30 cellular contexts compared by ENCODE assay signal in the genomic region with DNA sequence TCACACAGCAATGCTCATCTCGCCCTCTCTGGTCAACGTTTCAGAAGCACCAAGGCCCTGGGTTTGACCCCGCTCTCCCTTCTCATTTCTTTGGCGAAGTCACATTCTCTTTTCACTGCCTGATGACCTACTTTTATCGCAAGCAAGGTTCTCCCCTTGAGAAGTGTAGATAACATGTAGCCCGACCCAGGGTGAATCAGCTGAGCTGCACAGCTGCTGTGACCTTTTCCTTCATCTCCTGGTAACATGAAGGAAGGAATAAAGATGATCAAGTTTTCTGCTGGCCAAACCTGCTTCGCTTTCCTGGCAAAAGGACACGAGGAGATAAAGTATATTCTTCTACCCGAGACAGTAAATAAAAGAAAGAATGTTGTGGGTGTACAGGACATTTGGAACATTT.
DNase-seq lines count a peak whose midpoint lies in the region; ATAC-seq, FAIRE-seq and TF ChIP-seq lines count a peak whose summit lies in the region.
"Had no signal": no experiment of that assay in that cellular context is flagged by ENCODE, and none has a peak within 500 bp of the region (broad histone marks: within the 10 kb centered on the region; RNA-seq: fewer than 3 reads in every experiment).

No MANE protein-coding gene starts in this region.

- H3K4me1 ChIP-seq in right atrium auricular region (peaks cover 0 to 19% of the 10 kb centered on the region in 2 donors), prostate gland (replicated peaks) (no peaks in the 10 kb centered on the region)

- CTCF ChIA-PET in AG04450 (lab: Charles Lee) = no interaction called here

- DNase-seq in AG04450 (ENCODE audit: low read depth, low spot score) (no peak), chondrocyte (ENCODE audit: low spot score) (no peak), right atrium auricular region (ENCODE audit: low spot score) (no peak), prostate gland (ENCODE audit: low spot score) (peak; percentile 5), GM12891 (ENCODE audit: insufficient read length, low spot score) (no peak), dermis blood vessel endothelial cell (no peak), NCI-H82 (lab: John Stamatoyannopoulos, UW) (no peak)
- DNase-seq: activated CD4-positive, alpha-beta T cell treated with anti-CD3 and anti-CD28 coated beads, Interleukin-2, amount 50 U/mL, for 4 hours; activated CD4-positive, CD25-positive, alpha-beta regulatory T cell; activated naive CD4-positive, alpha-beta T cell; activated T-cell treated with anti-CD3 and anti-CD28 coated beads, Interleukin-2, amount 50 U/mL, for 72 hours; AML-193; amygdala; endodermal cell; foreskin melanocyte; GDM1; hippocampal formation; mucosa of descending colon; NCI-H2029; NCI-H526; posterior cingulate gyrus; stimulated activated naive CD8-positive, alpha-beta T cell treated with anti-CD3 and anti-CD28 coated beads, Interleukin-15, Interleukin-2, amounts not matched to agents 100 U/mL and 50 U/mL, for 24 hours had no signal

- H3K36me3 ChIP-seq in right atrium auricular region (no peaks in the 10 kb centered on the region), prostate gland (no peaks in the 10 kb centered on the region)
- H3K36me3 ChIP-seq: cardiac muscle cell, thoracic aorta had no signal

- WGBS in prostate gland = 58% methylated on average over 9 of the region's 9 CpGs

- no peak for ATAC-seq in SK-N-SH treated with all-trans-retinoic acid at 6 μM for 48 hours
- ATAC-seq: activated T-cell treated with anti-CD3 and anti-CD28 coated beads, Interleukin-2, amount 50 U/mL, for 72 hours; esophagus mucosa; mucosa of descending colon; Panc1; stimulated activated naive CD8-positive, alpha-beta T cell treated with anti-CD3 and anti-CD28 coated beads, Interleukin-15, Interleukin-2, amounts not matched to agents 100 U/mL and 50 U/mL, for 24 hours had no signal

- H3K27me3 ChIP-seq in AG04450 (ENCODE audit: control insufficient read depth, insufficient read depth, low read length) (no peaks in the 10 kb centered on the region), right atrium auricular region (no peaks in the 10 kb centered on the region), prostate gland (replicated peaks; ENCODE audit: insufficient read depth) (no peaks in the 10 kb centered on the region)
- H3K27me3 ChIP-seq: cardiac muscle cell had no signal

- TF ChIP-seq CTCF in AG04450 (IDR thresholded peaks at IDR 0.05; ENCODE audit: low read depth, low read length) (no peak), chondrocyte (IDR thresholded peaks at IDR 0.05) (no peak), right atrium auricular region (IDR thresholded peaks at IDR 0.05) (no peak), prostate gland (IDR thresholded peaks at IDR 0.05) (no peak)

- no peak overlapping the region for H3K4me3 Mint-ChIP-seq in chondrocyte (ENCODE audit: unreplicated experiment)
- H3K4me3 Mint-ChIP-seq: activated T-cell treated with anti-CD3 and anti-CD28 coated beads, Interleukin-2, amount 50 U/mL, for 72 hours; endodermal cell; neural crest cell had no signal

- no peaks in the 10 kb centered on the region for H3K9me3 ChIP-seq in AG04450 (ENCODE audit: control insufficient read depth, insufficient read depth, low read length)
- H3K9me3 ChIP-seq in right atrium auricular region = no peaks in the 10 kb centered on the region
- no peaks in the 10 kb centered on the region for H3K9me3 ChIP-seq in prostate gland
- H3K9me3 ChIP-seq: mucosa of descending colon, thoracic aorta had no signal

- peak overlapping the region; percentile 21 for H3K27ac ChIP-seq in AG04450 (ENCODE audit: low read depth, low read length)
- H3K27ac ChIP-seq in right atrium auricular region = peak overlapping the region; percentile 16 to 64
- no peak overlapping the region for H3K27ac ChIP-seq in prostate gland
- H3K27ac ChIP-seq: cardiac muscle cell, thoracic aorta had no signal

- peaks cover 8% of the 10 kb centered on the region for H3K9me3 Mint-ChIP-seq in chondrocyte (ENCODE audit: low read depth)

- no peaks in the 10 kb centered on the region for H3K36me3 Mint-ChIP-seq in chondrocyte (ENCODE audit: low read depth)

- no peak for FAIRE-seq in GM12891 (lab: Jason Lieb, UNC)
- FAIRE-seq: A204.1, H54 had no signal

- peaks cover 36% of the 10 kb centered on the region for H3K4me1 Mint-ChIP-seq in chondrocyte (ENCODE audit: low read depth)
- H3K4me1 Mint-ChIP-seq: neural crest cell had no signal

- TF ChIP-seq POLR2A in prostate gland (IDR thresholded peaks at IDR 0.05) = no peak
- TF ChIP-seq POLR2A in GM12891 (IDR thresholded peaks at IDR 0.05; ENCODE audit: low read depth, low read length) = no peak

- intact Hi-C loops in prostate gland (cut with DNase I) = loop anchor here (10.0 kb wide), 1 partner anchor 63 kb away; no protein-coding TSS in a partner anchor

- peak overlapping the region; percentile 61 for H3K27ac Mint-ChIP-seq in chondrocyte (ENCODE audit: unreplicated experiment)
- H3K27ac Mint-ChIP-seq: activated T-cell treated with anti-CD3 and anti-CD28 coated beads, Interleukin-2, amount 50 U/mL, for 72 hours; endodermal cell had no signal

- POLR2A ChIA-PET in AG04450 (lab: Yijun Ruan, JAX) = no interaction called here

- H3K4me3 ChIP-seq in AG04450 (ENCODE audit: low read depth, low read length) = no peak overlapping the region
- no peak overlapping the region for H3K4me3 ChIP-seq in right atrium auricular region
- no peak overlapping the region for H3K4me3 ChIP-seq in prostate gland
- H3K4me3 ChIP-seq: cardiac muscle cell, mucosa of descending colon, thoracic aorta had no signal

- H3K27me3 Mint-ChIP-seq in chondrocyte (ENCODE audit: low read depth) = no peaks in the 10 kb centered on the region

TF ChIP-seq in GM12891, 5 proteins besides CTCF, POLR2A, EP300 and RAD21:
- TF ChIP-seq SPI1 (IDR thresholded peaks at IDR 0.05; ENCODE audit: low read depth, low read length) = no peak
- TF ChIP-seq POU2F2 (IDR thresholded peaks at IDR 0.05; ENCODE audit: low read depth, low read length) = no peak
- no peak for TF ChIP-seq PAX5 (IDR thresholded peaks at IDR 0.05; ENCODE audit: insufficient read depth, low read length, severe bottlenecking)
- no peak for TF ChIP-seq TAF1 (IDR thresholded peaks at IDR 0.05; ENCODE audit: low read depth, low read length)

TF ChIP-seq in SK-N-SH treated with all-trans-retinoic acid at 6 μM for 48 hours, 23 proteins besides CTCF, POLR2A, EP300 and RAD21 (continues in another document):
- TF ChIP-seq TSHZ2 (CRISPR knock-in tag; IDR thresholded peaks at IDR 0.05) = no peak
- TF ChIP-seq OSR1 (CRISPR knock-in tag; IDR thresholded peaks at IDR 0.05) = no peak
- TF ChIP-seq ESRRG (CRISPR knock-in tag; IDR thresholded peaks at IDR 0.05) = no peak
- TF ChIP-seq SNAI2 (CRISPR knock-in tag; IDR thresholded peaks at IDR 0.05) = no peak
- no peak for TF ChIP-seq ZNF565 (CRISPR knock-in tag; conservative IDR thresholded peaks at IDR 0.05; ENCODE audit: low read depth)
- TF ChIP-seq, protein P1, sequence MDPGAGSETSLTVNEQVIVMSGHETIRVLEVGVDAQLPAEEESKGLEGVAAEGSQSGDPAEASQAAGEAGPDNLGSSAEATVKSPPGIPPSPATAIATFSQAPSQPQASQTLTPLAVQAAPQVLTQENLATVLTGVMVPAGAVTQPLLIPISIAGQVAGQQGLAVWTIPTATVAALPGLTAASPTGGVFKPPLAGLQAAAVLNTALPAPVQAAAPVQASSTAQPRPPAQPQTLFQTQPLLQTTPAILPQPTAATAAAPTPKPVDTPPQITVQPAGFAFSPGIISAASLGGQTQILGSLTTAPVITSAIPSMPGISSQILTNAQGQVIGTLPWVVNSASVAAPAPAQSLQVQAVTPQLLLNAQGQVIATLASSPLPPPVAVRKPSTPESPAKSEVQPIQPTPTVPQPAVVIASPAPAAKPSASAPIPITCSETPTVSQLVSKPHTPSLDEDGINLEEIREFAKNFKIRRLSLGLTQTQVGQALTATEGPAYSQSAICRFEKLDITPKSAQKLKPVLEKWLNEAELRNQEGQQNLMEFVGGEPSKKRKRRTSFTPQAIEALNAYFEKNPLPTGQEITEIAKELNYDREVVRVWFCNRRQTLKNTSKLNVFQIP (CRISPR knock-in tag; IDR thresholded peaks at IDR 0.05; ENCODE audit: borderline replicate concordance, low read depth) = no peak
- no peak for TF ChIP-seq ZFP30 (CRISPR knock-in tag; IDR thresholded peaks at IDR 0.05)
- no peak for TF ChIP-seq GLIS3 (CRISPR knock-in tag; IDR thresholded peaks at IDR 0.05)
- TF ChIP-seq BACH2 (CRISPR knock-in tag; IDR thresholded peaks at IDR 0.05; ENCODE audit: borderline replicate concordance) = no peak

Comparison
In these comparisons a context has a peak if more than half of its experiments do, and no peak if none do; other contexts are left out.
1. H3K27ac ChIP-seq: peak in AG04450 (single experiment) and right atrium auricular region (2 of 2); none in prostate gland (0 of 2).